Comparison of ENCODE assay signal across 1 cellular context in genomic region chr1:44532567-44532944, GRCh38.
TF ChIP-seq lines count a peak whose summit lies in the region.

No MANE protein-coding gene starts in this region.

TF ChIP-seq in GM12878, 131 proteins besides CTCF, POLR2A, EP300 and RAD21 (continued from another document):
- no peak for TF ChIP-seq USF1 (IDR thresholded peaks at IDR 0.05; ENCODE audit: borderline replicate concordance, extremely low read length, insufficient read depth, low read depth, low read length)
- TF ChIP-seq BHLHE40 (IDR thresholded peaks at IDR 0.05; ENCODE audit: borderline replicate concordance in 1 of 2, low read depth in 2 of 2, low read length in 1 of 2): no peak
- TF ChIP-seq, protein P1, sequence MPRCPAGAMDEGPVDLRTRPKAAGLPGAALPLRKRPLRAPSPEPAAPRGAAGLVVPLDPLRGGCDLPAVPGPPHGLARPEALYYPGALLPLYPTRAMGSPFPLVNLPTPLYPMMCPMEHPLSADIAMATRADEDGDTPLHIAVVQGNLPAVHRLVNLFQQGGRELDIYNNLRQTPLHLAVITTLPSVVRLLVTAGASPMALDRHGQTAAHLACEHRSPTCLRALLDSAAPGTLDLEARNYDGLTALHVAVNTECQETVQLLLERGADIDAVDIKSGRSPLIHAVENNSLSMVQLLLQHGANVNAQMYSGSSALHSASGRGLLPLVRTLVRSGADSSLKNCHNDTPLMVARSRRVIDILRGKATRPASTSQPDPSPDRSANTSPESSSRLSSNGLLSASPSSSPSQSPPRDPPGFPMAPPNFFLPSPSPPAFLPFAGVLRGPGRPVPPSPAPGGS (IDR thresholded peaks at IDR 0.05; ENCODE audit: borderline replicate concordance, insufficient read depth, low read depth, low read length, poor library complexity, severe bottlenecking): no peak
